1 cellular context compared by ENCODE assay signal in genomic region chr1:3892748-3893147, GRCh38.
TF ChIP-seq lines count a peak whose summit lies in the region.

No MANE protein-coding gene starts in this region.

TF ChIP-seq in GM12878, 131 proteins besides CTCF, POLR2A, EP300 and RAD21:
- no peak for TF ChIP-seq CHD4 (IDR thresholded peaks at IDR 0.05)
- TF ChIP-seq ETV6 (conservative IDR thresholded peaks at IDR 0.05 in 1 of 2, IDR thresholded peaks at IDR 0.05 in 1 of 2; ENCODE audit: borderline replicate concordance in 1 of 2, low read depth in 1 of 2) = no peak
- TF ChIP-seq SUPT20H (IDR thresholded peaks at IDR 0.05; ENCODE audit: borderline replicate concordance, control insufficient read depth, low read depth, low read length) = no peak
- no peak for TF ChIP-seq KLF5 (IDR thresholded peaks at IDR 0.05; ENCODE audit: partially characterized antibody)
- TF ChIP-seq PKNOX1 (IDR thresholded peaks at IDR 0.05) = no peak
- TF ChIP-seq TBL1XR1 (IDR thresholded peaks at IDR 0.05; ENCODE audit: low read depth, low read length) = no peak
- TF ChIP-seq SMARCA5 (IDR thresholded peaks at IDR 0.05) = no peak
